13 cellular contexts compared by ENCODE assay signal in genomic region chr10:96991313-96991841, GRCh38.
A peak's percentile ranks its signal among the peaks of the same experiment; 100 is the strongest.
DNase-seq lines count a peak whose midpoint lies in the region; ATAC-seq, FAIRE-seq and TF ChIP-seq lines count a peak whose summit lies in the region.
"Had no signal": no experiment of that assay in that cellular context is flagged by ENCODE, and none has a peak within 500 bp of the region (broad histone marks: within the 10 kb centered on the region; RNA-seq: fewer than 3 reads in every experiment).

No MANE protein-coding gene starts in this region.

- peak; percentile 78 for FAIRE-seq in GM19239 (lab: Jason Lieb, UNC)
- FAIRE-seq: H1 had no signal

- H3K36me3 ChIP-seq in MG63: no peaks in the 10 kb centered on the region
- H3K36me3 ChIP-seq: right atrium auricular region had no signal

- H3K27me3 ChIP-seq in MG63: no peaks in the 10 kb centered on the region
- H3K27me3 ChIP-seq: right atrium auricular region had no signal

- DNase-seq in AG08396 (ENCODE audit: low spot score) (peak; percentile 72), GM19239 (ENCODE audit: insufficient read length, low spot score) (no peak), MG63 (peak; percentile 77), foreskin fibroblast (peak; percentile 56 to 72), left lobe of liver (ENCODE audit: low spot score) (no peak), NOMO-1 (lab: John Stamatoyannopoulos, UW; ENCODE audit: unreplicated experiment in 2 of 2) (no peak), cortex of kidney (lab: John Stamatoyannopoulos, UW) (no peak)
- DNase-seq in activated CD4-positive, alpha-beta T cell treated with anti-CD3 and anti-CD28 coated beads for 4 hours: no peak
- DNase-seq: caudate nucleus; NCI-H524 treated with DMSO at 0.1 percent for 48 hours; stimulated activated naive CD4-positive, alpha-beta T cell had no signal

- no peaks in the 10 kb centered on the region for H3K9me3 ChIP-seq in MG63
- H3K9me3 ChIP-seq: right atrium auricular region had no signal

- no peak overlapping the region for H3K4me3 ChIP-seq in MG63
- peak overlapping the region; percentile 11 to 20 for H3K4me3 ChIP-seq in foreskin fibroblast (ENCODE audit: low read depth in 1 of 2, low read length in 2 of 2)
- H3K4me3 ChIP-seq: right atrium auricular region had no signal

- TF ChIP-seq CTCF in foreskin fibroblast (IDR thresholded peaks at IDR 0.05; ENCODE audit: low read depth, low read length): no peak

- no peak for ATAC-seq in left lobe of liver

Comparison
In these comparisons a context has a peak if more than half of its experiments do, and no peak if none do; other contexts are left out.
1. DNase-seq: peak in AG08396 (single experiment), MG63 (single experiment) and foreskin fibroblast (2 of 2); none in GM19239 (single experiment), left lobe of liver (single experiment), NOMO-1 (0 of 2), cortex of kidney (single experiment) and activated CD4-positive, alpha-beta T cell treated with anti-CD3 and anti-CD28 coated beads for 4 hours (0 of 2).